In genomic region chr7:90114972-90115371, GRCh38 we compare ENCODE assay signal across 1 cellular context.
TF ChIP-seq lines count a peak whose summit lies in the region.

No MANE protein-coding gene starts in this region.

TF ChIP-seq in neural cell, 6 proteins besides CTCF, POLR2A, EP300 and RAD21:
- TF ChIP-seq SMC3 (conservative IDR thresholded peaks at IDR 0.05; ENCODE audit: poor library complexity) = peak; percentile 77
